22 cellular contexts compared by ENCODE assay signal in the genomic region with DNA sequence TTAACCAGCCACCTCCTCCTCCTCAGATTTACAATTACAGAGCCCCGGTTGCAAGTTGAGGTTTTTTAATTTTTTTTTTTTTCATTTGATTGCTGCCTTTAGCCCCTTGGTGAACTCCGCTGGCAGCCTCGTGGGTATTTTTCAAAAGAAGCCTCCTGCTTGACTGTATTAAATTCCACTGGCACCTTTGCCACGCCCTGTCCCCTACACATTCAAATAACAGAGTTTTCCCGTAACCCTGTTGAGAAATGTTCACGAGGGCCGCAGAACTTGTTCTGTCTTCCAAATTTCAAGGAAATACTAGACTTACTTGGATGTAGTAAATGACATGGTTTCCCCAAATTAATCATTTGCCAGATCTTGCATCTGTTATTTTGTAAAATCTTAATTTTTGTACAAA.
A peak's percentile ranks its signal among the peaks of the same experiment; 100 is the strongest.
DNase-seq lines count a peak whose midpoint lies in the region; ATAC-seq and TF ChIP-seq lines count a peak whose summit lies in the region.
"Had no signal": no experiment of that assay in that cellular context is flagged by ENCODE, and none has a peak within 500 bp of the region (broad histone marks: within the 10 kb centered on the region; RNA-seq: fewer than 3 reads in every experiment).

No MANE protein-coding gene starts in this region.

- H3K27ac Mint-ChIP-seq in activated CD4-positive, alpha-beta memory T cell treated with anti-CD3 and anti-CD28 coated beads for 36 hours: peak overlapping the region; percentile 10
- H3K27ac Mint-ChIP-seq in activated CD4-positive, alpha-beta memory T cell treated with anti-CD3 and anti-CD28 coated beads, Interleukin-2, amount 10 ng/mL, durations not matched to agents 7 days and 5 days: no peak overlapping the region
- H3K27ac Mint-ChIP-seq in HFFc6: peak overlapping the region; percentile 31; the same call in 1 of the 2 replicates
- no peak overlapping the region for H3K27ac Mint-ChIP-seq in activated T-helper 2 cell treated with anti-CD3 and anti-CD28 coated beads, Interferon-gamma antibody, Interleukin-2, Interleukin-4, amounts not matched to agents 10 μg/mL and 5 μg/mL and 100 μg/mL, durations not matched to agents 14 hours and 24 hours and 36 hours

- H3K27me3 Mint-ChIP-seq in activated CD4-positive, alpha-beta memory T cell treated with anti-CD3 and anti-CD28 coated beads for 36 hours: no peaks in the 10 kb centered on the region
- no peaks in the 10 kb centered on the region for H3K27me3 Mint-ChIP-seq in activated CD4-positive, alpha-beta memory T cell treated with anti-CD3 and anti-CD28 coated beads, Interleukin-2, amount 10 ng/mL, durations not matched to agents 7 days and 5 days
- H3K27me3 Mint-ChIP-seq in HFFc6 (ENCODE audit: insufficient read depth): peaks cover 15% of the 10 kb centered on the region
- no peaks in the 10 kb centered on the region for H3K27me3 Mint-ChIP-seq in activated T-helper 2 cell treated with anti-CD3 and anti-CD28 coated beads, Interferon-gamma antibody, Interleukin-2, Interleukin-4, amounts not matched to agents 10 μg/mL and 5 μg/mL and 100 μg/mL, durations not matched to agents 14 hours and 24 hours and 36 hours (ENCODE audit: low read depth)
- H3K27me3 Mint-ChIP-seq: stimulated activated naive CD8-positive, alpha-beta T cell treated with anti-CD3 and anti-CD28 coated beads, Interleukin-15, amount 100 ng/mL, for 72 hours; T-cell had no signal

- H3K36me3 ChIP-seq in lower lobe of right lung (peaks cover 60% of the 10 kb centered on the region), suprapubic skin (peaks cover 41% of the 10 kb centered on the region)
- H3K36me3 ChIP-seq: neutrophil had no signal

- intact Hi-C loops in activated CD4-positive, alpha-beta memory T cell treated with anti-CD3 and anti-CD28 coated beads for 36 hours (cut with micrococcal nuclease): no loop called here
- intact Hi-C loops in lower lobe of right lung (cut with DNase I): no loop called here
- intact Hi-C loops in activated T-helper 2 cell treated with anti-CD3 and anti-CD28 coated beads, Interferon-gamma antibody, Interleukin-2, Interleukin-4, amounts not matched to agents 10 μg/mL and 5 μg/mL and 100 μg/mL, durations not matched to agents 14 hours and 24 hours and 36 hours (cut with micrococcal nuclease): no loop called here

- no peak for TF ChIP-seq EP300 in suprapubic skin (IDR thresholded peaks at IDR 0.05)

- 62% methylated on average over 7 of the region's 7 CpGs for WGBS in suprapubic skin

- no peak overlapping the region for H3K4me3 ChIP-seq in lower lobe of right lung
- no peak overlapping the region for H3K4me3 ChIP-seq in suprapubic skin
- H3K4me3 ChIP-seq: BLaER1, gastroesophageal sphincter had no signal

- peak; percentile 73 to 83 for ATAC-seq in lower lobe of right lung
- ATAC-seq in HG03378 (IDR thresholded peaks at IDR 0.05; ENCODE audit: unreplicated experiment): no peak
- ATAC-seq: gastroesophageal sphincter; PC-3; stimulated activated naive CD8-positive, alpha-beta T cell treated with anti-CD3 and anti-CD28 coated beads, Interleukin-15, amount 100 ng/mL, for 72 hours; T-cell had no signal

- CTCF ChIA-PET in activated CD4-positive, alpha-beta memory T cell treated with anti-CD3 and anti-CD28 coated beads for 36 hours (lab: Charles Lee): interaction anchor here (0.8 to 1.5 kb wide), 2 partner anchors 12 to 177 kb away, joined by 3 read pairs; no protein-coding TSS in a partner anchor
- CTCF ChIA-PET in activated CD4-positive, alpha-beta memory T cell treated with anti-CD3 and anti-CD28 coated beads, Interleukin-2, amount 10 ng/mL, durations not matched to agents 7 days and 5 days (lab: Charles Lee): no interaction called here

- no peak for TF ChIP-seq CTCF in HFFc6 (IDR thresholded peaks at IDR 0.05)
- TF ChIP-seq CTCF in lower lobe of right lung (IDR thresholded peaks at IDR 0.05): no peak
- TF ChIP-seq CTCF in suprapubic skin (IDR thresholded peaks at IDR 0.05): no peak

- peak overlapping the region; percentile 46 for H3K27ac ChIP-seq in lower lobe of right lung
- H3K27ac ChIP-seq in suprapubic skin: peak overlapping the region; percentile 51
- H3K27ac ChIP-seq: BLaER1, neutrophil had no signal

- H3K9me3 ChIP-seq in lower lobe of right lung (no peaks in the 10 kb centered on the region), suprapubic skin (no peaks in the 10 kb centered on the region)
- H3K9me3 ChIP-seq: BLaER1, gastroesophageal sphincter, neutrophil had no signal

- no peak for TF ChIP-seq POLR2A in suprapubic skin (IDR thresholded peaks at IDR 0.05)

- H3K27me3 ChIP-seq in lower lobe of right lung (ENCODE audit: low read depth) (no peaks in the 10 kb centered on the region), suprapubic skin (no peaks in the 10 kb centered on the region)
- H3K27me3 ChIP-seq: BLaER1, gastroesophageal sphincter, neutrophil had no signal

- no peak for DNase-seq in activated CD4-positive, alpha-beta memory T cell treated with anti-CD3 and anti-CD28 coated beads for 36 hours
- DNase-seq in activated CD4-positive, alpha-beta memory T cell treated with anti-CD3 and anti-CD28 coated beads, Interleukin-2, amount 10 ng/mL, durations not matched to agents 7 days and 5 days: no peak
- DNase-seq in HFFc6 (no peak), lower lobe of right lung (peak; percentile 63), suprapubic skin (ENCODE audit: low spot score in 2 of 2) (no peak), AG20443 (ENCODE audit: low spot score) (no peak)
- no peak for DNase-seq in activated T-helper 2 cell treated with anti-CD3 and anti-CD28 coated beads, Interferon-gamma antibody, Interleukin-2, Interleukin-4, amounts not matched to agents 10 μg/mL and 5 μg/mL and 100 μg/mL, durations not matched to agents 14 hours and 24 hours and 36 hours (ENCODE audit: low spot score)
- DNase-seq: activated CD4-positive, alpha-beta T cell treated with anti-CD3 and anti-CD28 coated beads, Interleukin-2, amount 50 U/mL, for 1 hour; activated naive CD4-positive, alpha-beta T cell treated with anti-CD3 and anti-CD28 coated beads, Interleukin-2, amount 50 U/mL, for 16 hours; effector memory CD4-positive, alpha-beta T cell; islet precursor cell; NCI-H1105; NCI-H2081; NCI-H446 treated with DMSO at 0.1 percent for 48 hours; SHP77 treated with DMSO at 0.1 percent for 48 hours; stimulated activated naive CD8-positive, alpha-beta T cell treated with anti-CD3 and anti-CD28 coated beads, Interleukin-15, amount 100 ng/mL, for 72 hours; T-cell had no signal

- no peak overlapping the region for H3K4me3 Mint-ChIP-seq in activated CD4-positive, alpha-beta memory T cell treated with anti-CD3 and anti-CD28 coated beads for 36 hours
- no peak overlapping the region for H3K4me3 Mint-ChIP-seq in activated CD4-positive, alpha-beta memory T cell treated with anti-CD3 and anti-CD28 coated beads, Interleukin-2, amount 10 ng/mL, durations not matched to agents 7 days and 5 days
- H3K4me3 Mint-ChIP-seq in HFFc6: no peak overlapping the region; the same call in 1 of the 2 replicates
- no peak overlapping the region for H3K4me3 Mint-ChIP-seq in activated T-helper 2 cell treated with anti-CD3 and anti-CD28 coated beads, Interferon-gamma antibody, Interleukin-2, Interleukin-4, amounts not matched to agents 10 μg/mL and 5 μg/mL and 100 μg/mL, durations not matched to agents 14 hours and 24 hours and 36 hours (ENCODE audit: low read depth)
- H3K4me3 Mint-ChIP-seq: stimulated activated naive CD8-positive, alpha-beta T cell treated with anti-CD3 and anti-CD28 coated beads, Interleukin-15, amount 100 ng/mL, for 72 hours; T-cell had no signal

- H3K4me1 Mint-ChIP-seq in activated CD4-positive, alpha-beta memory T cell treated with anti-CD3 and anti-CD28 coated beads for 36 hours (ENCODE audit: low read depth): peaks cover 87% of the 10 kb centered on the region
- H3K4me1 Mint-ChIP-seq in activated CD4-positive, alpha-beta memory T cell treated with anti-CD3 and anti-CD28 coated beads, Interleukin-2, amount 10 ng/mL, durations not matched to agents 7 days and 5 days: peaks cover 83% of the 10 kb centered on the region
- peaks cover 55% of the 10 kb centered on the region for H3K4me1 Mint-ChIP-seq in HFFc6 (ENCODE audit: low read depth)
- peaks cover 67% of the 10 kb centered on the region for H3K4me1 Mint-ChIP-seq in activated T-helper 2 cell treated with anti-CD3 and anti-CD28 coated beads, Interferon-gamma antibody, Interleukin-2, Interleukin-4, amounts not matched to agents 10 μg/mL and 5 μg/mL and 100 μg/mL, durations not matched to agents 14 hours and 24 hours and 36 hours (ENCODE audit: low read depth)

- POLR2A ChIA-PET in activated CD4-positive, alpha-beta memory T cell treated with anti-CD3 and anti-CD28 coated beads for 36 hours (lab: Charles Lee): interaction anchor here (0.9 to 1.1 kb wide), 2 partner anchors 13 to 16 kb away, joined by 3 to 5 read pairs; no protein-coding TSS in a partner anchor
- POLR2A ChIA-PET in activated CD4-positive, alpha-beta memory T cell treated with anti-CD3 and anti-CD28 coated beads, Interleukin-2, amount 10 ng/mL, durations not matched to agents 7 days and 5 days (lab: Charles Lee): interaction anchor here (1.0 to 14.7 kb wide), 4 partner anchors 11 to 165 kb away, joined by 3 to 216 read pairs (median 4); no protein-coding TSS in a partner anchor

- H3K36me3 Mint-ChIP-seq in activated CD4-positive, alpha-beta memory T cell treated with anti-CD3 and anti-CD28 coated beads for 36 hours: peaks cover 90% of the 10 kb centered on the region
- peaks cover 95% of the 10 kb centered on the region for H3K36me3 Mint-ChIP-seq in activated CD4-positive, alpha-beta memory T cell treated with anti-CD3 and anti-CD28 coated beads, Interleukin-2, amount 10 ng/mL, durations not matched to agents 7 days and 5 days (ENCODE audit: low read depth)
- H3K36me3 Mint-ChIP-seq in HFFc6 (ENCODE audit: low read depth): peaks cover 81% of the 10 kb centered on the region
- H3K36me3 Mint-ChIP-seq in activated T-helper 2 cell treated with anti-CD3 and anti-CD28 coated beads, Interferon-gamma antibody, Interleukin-2, Interleukin-4, amounts not matched to agents 10 μg/mL and 5 μg/mL and 100 μg/mL, durations not matched to agents 14 hours and 24 hours and 36 hours (ENCODE audit: low read depth): peaks cover 89% of the 10 kb centered on the region

- H3K9me3 Mint-ChIP-seq in activated CD4-positive, alpha-beta memory T cell treated with anti-CD3 and anti-CD28 coated beads for 36 hours: no peaks in the 10 kb centered on the region
- H3K9me3 Mint-ChIP-seq in activated CD4-positive, alpha-beta memory T cell treated with anti-CD3 and anti-CD28 coated beads, Interleukin-2, amount 10 ng/mL, durations not matched to agents 7 days and 5 days: no peaks in the 10 kb centered on the region
- no peaks in the 10 kb centered on the region for H3K9me3 Mint-ChIP-seq in HFFc6
- no peaks in the 10 kb centered on the region for H3K9me3 Mint-ChIP-seq in activated T-helper 2 cell treated with anti-CD3 and anti-CD28 coated beads, Interferon-gamma antibody, Interleukin-2, Interleukin-4, amounts not matched to agents 10 μg/mL and 5 μg/mL and 100 μg/mL, durations not matched to agents 14 hours and 24 hours and 36 hours
- H3K9me3 Mint-ChIP-seq: stimulated activated naive CD8-positive, alpha-beta T cell treated with anti-CD3 and anti-CD28 coated beads, Interleukin-15, amount 100 ng/mL, for 72 hours; T-cell had no signal

- H3K4me1 ChIP-seq in lower lobe of right lung (peaks cover 36% of the 10 kb centered on the region), suprapubic skin (peaks cover 58% of the 10 kb centered on the region)
- H3K4me1 ChIP-seq: BLaER1 had no signal

Comparison
In these comparisons a context has a peak if more than half of its experiments do, and no peak if none do; other contexts are left out.
1. H3K27ac Mint-ChIP-seq: peak in activated CD4-positive, alpha-beta memory T cell treated with anti-CD3 and anti-CD28 coated beads for 36 hours (single experiment) and HFFc6 (single experiment); none in activated CD4-positive, alpha-beta memory T cell treated with anti-CD3 and anti-CD28 coated beads, Interleukin-2, amount 10 ng/mL, durations not matched to agents 7 days and 5 days (single experiment) and activated T-helper 2 cell treated with anti-CD3 and anti-CD28 coated beads, Interferon-gamma antibody, Interleukin-2, Interleukin-4, amounts not matched to agents 10 μg/mL and 5 μg/mL and 100 μg/mL, durations not matched to agents 14 hours and 24 hours and 36 hours (single experiment).